ENCODE assay signal across 16 cellular contexts in the genomic region with DNA sequence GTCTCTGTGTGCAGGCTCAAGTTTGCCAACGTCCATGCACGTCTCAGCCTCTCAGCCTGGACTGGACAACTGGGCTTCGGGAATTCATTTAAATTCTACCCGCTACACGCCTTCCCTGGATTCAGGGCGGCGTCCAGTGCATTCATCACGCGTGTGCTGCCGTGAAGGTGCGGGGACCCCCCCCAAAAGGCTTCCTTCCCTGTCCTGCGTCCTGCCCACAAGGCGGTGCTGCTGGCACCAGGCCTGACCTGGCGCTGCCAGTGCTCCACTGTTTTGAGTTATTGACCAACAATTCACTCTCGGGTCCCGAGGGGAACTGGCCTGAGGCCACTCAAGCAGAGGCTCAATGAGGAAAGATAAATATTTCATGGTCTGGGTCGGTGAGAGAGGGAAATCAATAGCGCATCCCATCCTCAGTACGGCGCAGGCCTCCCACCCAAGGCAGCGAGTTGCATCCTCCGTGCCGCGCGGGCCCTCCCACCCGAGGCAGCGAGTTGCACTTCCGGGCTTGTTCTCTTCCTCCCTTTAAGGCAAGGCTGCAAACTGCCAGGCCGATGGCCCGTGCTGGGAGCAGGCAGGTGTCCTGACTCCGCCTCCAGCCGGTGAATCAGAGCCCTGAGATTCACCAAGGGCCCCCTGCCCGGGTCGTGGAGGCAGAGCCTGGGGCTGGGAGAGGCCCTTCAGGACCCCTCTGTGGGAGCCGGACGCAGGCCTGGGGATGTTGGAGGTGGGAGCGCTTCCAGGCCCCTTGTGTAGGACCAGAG. TPM values are rescaled to one million over a fixed set of nuclear protein-coding genes. Genes with fewer than 3 reads are reported as not detected.
DNase-seq lines count a peak whose midpoint lies in the region; ATAC-seq, FAIRE-seq and TF ChIP-seq lines count a peak whose summit lies in the region.
"Had no signal": no experiment of that assay in that cellular context is flagged by ENCODE, and none has a peak within 500 bp of the region (broad histone marks: within the 10 kb centered on the region; RNA-seq: fewer than 3 reads in every experiment).

No MANE protein-coding gene starts in this region.

- ATAC-seq in natural killer cell treated with Interleukin-12 subunit alpha and Interleukin-12 subunit beta and Interleukin-15 and Interleukin-18, amount 100 ng/mL, for 72 hours, result no peak
- no peak for ATAC-seq in natural killer cell
- ATAC-seq in GM18870 (IDR thresholded peaks at IDR 0.05; ENCODE audit: unreplicated experiment), result no peak
- ATAC-seq: stimulated activated effector memory CD8-positive, alpha-beta T cell treated with anti-CD3 and anti-CD28 coated beads, Interleukin-12 subunit alpha, Interleukin-12 subunit beta, amount 100 ng/mL, for 72 hours had no signal

- no peak overlapping the region for H3K4me3 ChIP-seq in Jurkat, Clone E6-1 (ENCODE audit: low read length)
- H3K4me3 ChIP-seq in endodermal cell (ENCODE audit: low read length) (no peak overlapping the region), tibial artery (no peak overlapping the region)
- H3K4me3 ChIP-seq: dorsolateral prefrontal cortex, HAP-1, SJSA1 had no signal

- H3K36me3 Mint-ChIP-seq in natural killer cell treated with Interleukin-12 subunit alpha and Interleukin-12 subunit beta and Interleukin-15 and Interleukin-18, amount 100 ng/mL, for 72 hours, result no peaks in the 10 kb centered on the region
- H3K36me3 Mint-ChIP-seq in natural killer cell (no peaks in the 10 kb centered on the region), endodermal cell (ENCODE audit: low read depth) (no peaks in the 10 kb centered on the region)
- H3K36me3 Mint-ChIP-seq: stimulated activated effector memory CD8-positive, alpha-beta T cell treated with anti-CD3 and anti-CD28 coated beads, Interleukin-12 subunit alpha, Interleukin-12 subunit beta, amount 100 ng/mL, for 72 hours had no signal

- peaks cover 6% of the 10 kb centered on the region in 2 donors for H3K4me1 Mint-ChIP-seq in natural killer cell treated with Interleukin-12 subunit alpha and Interleukin-12 subunit beta and Interleukin-15 and Interleukin-18, amount 100 ng/mL, for 72 hours (ENCODE audit: low read depth in 2 of 2)
- H3K4me1 Mint-ChIP-seq in natural killer cell (peaks cover 6 to 7% of the 10 kb centered on the region in 2 donors), endodermal cell (peaks cover 4% of the 10 kb centered on the region)

- H3K4me1 ChIP-seq in endodermal cell (ENCODE audit: control insufficient read depth, insufficient read depth, low read length), result no peaks in the 10 kb centered on the region
- peaks cover 0 to 16% (median 0%) of the 10 kb centered on the region in 4 donors for H3K4me1 ChIP-seq in tibial artery

- peak; percentile 83 for FAIRE-seq in urothelium cell line (lab: Jason Lieb, UNC)
- FAIRE-seq: frontal cortex had no signal

- TF ChIP-seq CTCF in natural killer cell (IDR thresholded peaks at IDR 0.05) (no peak), endodermal cell (conservative IDR thresholded peaks at IDR 0.05) (no peak), tibial artery (IDR thresholded peaks at IDR 0.05) (no peak), GM13976 (IDR thresholded peaks at IDR 0.05; ENCODE audit: borderline replicate concordance, control extremely low read depth, extremely low read depth, insufficient read depth, missing control alignments) (no peak)

- H3K27ac ChIP-seq in endodermal cell (ENCODE audit: low read depth, low read length) (no peak overlapping the region), tibial artery (no peak overlapping the region)
- H3K27ac ChIP-seq: dorsolateral prefrontal cortex, SJSA1 had no signal

- no peaks in the 10 kb centered on the region for H3K36me3 ChIP-seq in endodermal cell (ENCODE audit: control insufficient read depth, insufficient read depth, low read length)
- no peaks in the 10 kb centered on the region for H3K36me3 ChIP-seq in tibial artery
- H3K36me3 ChIP-seq: HAP-1, SJSA1 had no signal

- H3K27ac Mint-ChIP-seq in natural killer cell treated with Interleukin-12 subunit alpha and Interleukin-12 subunit beta and Interleukin-15 and Interleukin-18, amount 100 ng/mL, for 72 hours, result no peak overlapping the region
- H3K27ac Mint-ChIP-seq in natural killer cell (no peak overlapping the region), endodermal cell (no peak overlapping the region)
- H3K27ac Mint-ChIP-seq: stimulated activated effector memory CD8-positive, alpha-beta T cell treated with anti-CD3 and anti-CD28 coated beads, Interleukin-12 subunit alpha, Interleukin-12 subunit beta, amount 100 ng/mL, for 72 hours had no signal

- intact Hi-C loops in natural killer cell (cut with micrococcal nuclease), result no loop called here
- intact Hi-C loops in tibial artery (cut with DNase I; ENCODE audit: low total_unique reads), result no loop called here

- no peak overlapping the region for H3K9ac ChIP-seq in endodermal cell (ENCODE audit: extremely low read depth, low read length, poor library complexity, severe bottlenecking)

- peaks cover 15 to 21% of the 10 kb centered on the region in 2 donors for H3K27me3 Mint-ChIP-seq in natural killer cell treated with Interleukin-12 subunit alpha and Interleukin-12 subunit beta and Interleukin-15 and Interleukin-18, amount 100 ng/mL, for 72 hours
- H3K27me3 Mint-ChIP-seq in natural killer cell (ENCODE audit: low read depth in 2 of 2) (peaks cover 10 to 50% of the 10 kb centered on the region in 2 donors), endodermal cell (ENCODE audit: insufficient read depth) (peaks cover 28% of the 10 kb centered on the region)

- WGBS in endodermal cell (ENCODE audit: insufficient coverage in 1 of 2, insufficient read length in 1 of 2), 2 experiments, result 72 to 74% methylated on average over 36 to 37 of the region's 37 CpGs

- H3K27me3 ChIP-seq in endodermal cell (ENCODE audit: control insufficient read depth, insufficient read depth, low read length, poor library complexity, severe bottlenecking), result peaks cover 35% of the 10 kb centered on the region
- peaks cover 0 to 95% of the 10 kb centered on the region in 2 donors for H3K27me3 ChIP-seq in tibial artery

- H3K9me3 Mint-ChIP-seq in natural killer cell treated with Interleukin-12 subunit alpha and Interleukin-12 subunit beta and Interleukin-15 and Interleukin-18, amount 100 ng/mL, for 72 hours, result no peaks in the 10 kb centered on the region
- H3K9me3 Mint-ChIP-seq in natural killer cell, result no peaks in the 10 kb centered on the region
- no peaks in the 10 kb centered on the region for H3K9me3 Mint-ChIP-seq in endodermal cell
- H3K9me3 Mint-ChIP-seq: stimulated activated effector memory CD8-positive, alpha-beta T cell treated with anti-CD3 and anti-CD28 coated beads, Interleukin-12 subunit alpha, Interleukin-12 subunit beta, amount 100 ng/mL, for 72 hours had no signal

- DNase-seq in natural killer cell treated with Interleukin-12 subunit alpha and Interleukin-12 subunit beta and Interleukin-15 and Interleukin-18, amount 100 ng/mL, for 72 hours (ENCODE audit: low spot score), result peak; percentile 62
- DNase-seq in natural killer cell (no peak), endodermal cell (peak; percentile 87), urothelium cell line (ENCODE audit: low spot score) (peak; percentile 70), tibial artery (no peak), GM13976 (ENCODE audit: low spot score) (no peak)
- DNase-seq in Jurkat, Clone E6-1 (ENCODE audit: low read depth, low spot score), result peak; percentile 63
- DNase-seq: activated CD4-positive, CD25-positive, alpha-beta regulatory T cell; NCI-H2107 had no signal

- no peak overlapping the region for H3K4me3 Mint-ChIP-seq in natural killer cell treated with Interleukin-12 subunit alpha and Interleukin-12 subunit beta and Interleukin-15 and Interleukin-18, amount 100 ng/mL, for 72 hours
- H3K4me3 Mint-ChIP-seq in natural killer cell (no peak overlapping the region), endodermal cell (no peak overlapping the region)
- H3K4me3 Mint-ChIP-seq: stimulated activated effector memory CD8-positive, alpha-beta T cell treated with anti-CD3 and anti-CD28 coated beads, Interleukin-12 subunit alpha, Interleukin-12 subunit beta, amount 100 ng/mL, for 72 hours had no signal

- in situ Hi-C loops in GM13976 (cut with MboI; ENCODE audit: low sequenced_read_pairs, unreplicated experiment), result no loop called here

- H3K9me3 ChIP-seq in endodermal cell (ENCODE audit: control insufficient read depth, low read length), result no peaks in the 10 kb centered on the region
- no peaks in the 10 kb centered on the region for H3K9me3 ChIP-seq in tibial artery
- H3K9me3 ChIP-seq: HAP-1, SJSA1 had no signal

RNA-seq across cellular contexts. Expression of gene BHLHE23, which starts 22.8 kb away (rescaled TPM):
- total RNA-seq in natural killer cell treated with Interleukin-12 subunit alpha and Interleukin-12 subunit beta and Interleukin-15 and Interleukin-18, amount 100 ng/mL, for 72 hours, result not detected
- total RNA-seq in natural killer cell, result not detected
- polyA plus RNA-seq in Jurkat, Clone E6-1 (2012; ENCODE audit: insufficient read depth, insufficient read length), result 2.4 TPM
- total RNA-seq in endodermal cell, result not detected
- polyA plus RNA-seq in endodermal cell (2013, experiment 1 of 2), result 1.2 TPM
- 0.46 TPM for polyA plus RNA-seq in endodermal cell (2013, experiment 2 of 2)
- total RNA-seq: dorsolateral prefrontal cortex, frontal cortex, osteocyte, SJSA1 had no signal

Comparison
In these comparisons a context has a peak if more than half of its experiments do, and no peak if none do; other contexts are left out.
1. DNase-seq: peak in natural killer cell treated with Interleukin-12 subunit alpha and Interleukin-12 subunit beta and Interleukin-15 and Interleukin-18, amount 100 ng/mL, for 72 hours (single experiment), Jurkat, Clone E6-1 (single experiment), endodermal cell (single experiment) and urothelium cell line (single experiment); none in natural killer cell (single experiment), tibial artery (0 of 2) and GM13976 (single experiment).